In the genomic region with DNA sequence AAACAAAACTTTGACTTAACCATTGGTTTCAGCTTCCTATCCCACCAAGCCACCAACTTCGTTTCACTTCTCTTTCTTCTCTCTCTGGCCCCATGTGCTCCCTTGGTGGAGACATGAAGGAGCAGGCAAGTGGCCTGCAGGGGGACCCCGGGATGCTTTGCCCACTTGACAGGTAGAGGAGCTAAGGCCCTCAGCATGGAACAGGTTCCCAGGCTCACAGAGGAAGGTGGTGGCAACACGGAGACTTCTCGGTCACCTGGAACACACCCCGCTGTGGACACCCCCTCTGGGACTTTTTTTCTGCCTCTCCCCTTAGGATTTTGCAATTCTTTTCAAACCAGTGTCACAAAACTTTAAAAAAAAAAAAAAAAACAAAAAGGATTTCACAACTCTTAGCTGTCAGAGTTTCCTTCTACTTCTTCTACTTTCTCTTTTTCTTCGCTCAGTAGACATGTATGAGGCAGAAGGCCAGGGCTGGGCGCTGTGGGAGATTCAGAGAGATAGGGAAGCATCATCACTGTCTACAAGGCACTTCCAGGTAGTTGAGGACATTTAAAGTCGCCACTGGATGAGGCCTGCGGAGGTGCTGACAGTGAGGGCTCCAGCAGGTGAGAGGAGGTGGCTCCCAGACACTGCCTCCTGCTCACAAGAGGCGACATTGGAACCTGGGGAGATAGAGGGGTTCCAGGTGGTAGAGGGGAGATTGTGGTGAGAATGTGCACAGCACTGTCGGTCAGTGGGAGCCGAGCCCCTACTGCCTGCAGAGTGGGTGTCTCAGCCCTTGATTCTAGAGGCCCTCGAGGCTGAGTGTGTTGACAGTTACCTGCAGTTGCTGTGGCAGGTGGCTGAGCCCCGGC, we compare ENCODE assay signal across 1 cellular context.
TF ChIP-seq lines count a peak whose summit lies in the region.

No MANE protein-coding gene starts in this region.

TF ChIP-seq in HCT116, 20 proteins besides CTCF, POLR2A, EP300 and RAD21 (continued from another document):
- TF ChIP-seq, protein P1, sequence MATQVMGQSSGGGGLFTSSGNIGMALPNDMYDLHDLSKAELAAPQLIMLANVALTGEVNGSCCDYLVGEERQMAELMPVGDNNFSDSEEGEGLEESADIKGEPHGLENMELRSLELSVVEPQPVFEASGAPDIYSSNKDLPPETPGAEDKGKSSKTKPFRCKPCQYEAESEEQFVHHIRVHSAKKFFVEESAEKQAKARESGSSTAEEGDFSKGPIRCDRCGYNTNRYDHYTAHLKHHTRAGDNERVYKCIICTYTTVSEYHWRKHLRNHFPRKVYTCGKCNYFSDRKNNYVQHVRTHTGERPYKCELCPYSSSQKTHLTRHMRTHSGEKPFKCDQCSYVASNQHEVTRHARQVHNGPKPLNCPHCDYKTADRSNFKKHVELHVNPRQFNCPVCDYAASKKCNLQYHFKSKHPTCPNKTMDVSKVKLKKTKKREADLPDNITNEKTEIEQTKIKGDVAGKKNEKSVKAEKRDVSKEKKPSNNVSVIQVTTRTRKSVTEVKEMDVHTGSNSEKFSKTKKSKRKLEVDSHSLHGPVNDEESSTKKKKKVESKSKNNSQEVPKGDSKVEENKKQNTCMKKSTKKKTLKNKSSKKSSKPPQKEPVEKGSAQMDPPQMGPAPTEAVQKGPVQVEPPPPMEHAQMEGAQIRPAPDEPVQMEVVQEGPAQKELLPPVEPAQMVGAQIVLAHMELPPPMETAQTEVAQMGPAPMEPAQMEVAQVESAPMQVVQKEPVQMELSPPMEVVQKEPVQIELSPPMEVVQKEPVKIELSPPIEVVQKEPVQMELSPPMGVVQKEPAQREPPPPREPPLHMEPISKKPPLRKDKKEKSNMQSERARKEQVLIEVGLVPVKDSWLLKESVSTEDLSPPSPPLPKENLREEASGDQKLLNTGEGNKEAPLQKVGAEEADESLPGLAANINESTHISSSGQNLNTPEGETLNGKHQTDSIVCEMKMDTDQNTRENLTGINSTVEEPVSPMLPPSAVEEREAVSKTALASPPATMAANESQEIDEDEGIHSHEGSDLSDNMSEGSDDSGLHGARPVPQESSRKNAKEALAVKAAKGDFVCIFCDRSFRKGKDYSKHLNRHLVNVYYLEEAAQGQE (IDR thresholded peaks at IDR 0.05; ENCODE audit: low read depth): no peak
- TF ChIP-seq EZH2phosphoT487 (IDR thresholded peaks at IDR 0.05; ENCODE audit: borderline replicate concordance) (no peak), ZFX (IDR thresholded peaks at IDR 0.05) (no peak), EGR1 (IDR thresholded peaks at IDR 0.05; ENCODE audit: low read depth) (no peak), FOSL1 (IDR thresholded peaks at IDR 0.05; ENCODE audit: low read depth) (no peak), YY1 (IDR thresholded peaks at IDR 0.05; ENCODE audit: extremely low read depth, insufficient replicate concordance, low read depth, low read length) (no peak), JUND (IDR thresholded peaks at IDR 0.05) (no peak), TCF7L2 (IDR thresholded peaks at IDR 0.05; ENCODE audit: borderline replicate concordance, extremely low read depth, insufficient read depth, insufficient read length) (no peak), EZH2 (IDR thresholded peaks at IDR 0.05) (no peak), ZNF274 (IDR thresholded peaks at IDR 0.05; ENCODE audit: low read depth, low read length) (no peak), CEBPB (IDR thresholded peaks at IDR 0.05; ENCODE audit: low read depth) (no peak), SRF (IDR thresholded peaks at IDR 0.05; ENCODE audit: low read depth) (no peak), POLR2AphosphoS5 (IDR thresholded peaks at IDR 0.05; ENCODE audit: low read depth, low read length) (no peak)
- TF ChIP-seq, protein P2, sequence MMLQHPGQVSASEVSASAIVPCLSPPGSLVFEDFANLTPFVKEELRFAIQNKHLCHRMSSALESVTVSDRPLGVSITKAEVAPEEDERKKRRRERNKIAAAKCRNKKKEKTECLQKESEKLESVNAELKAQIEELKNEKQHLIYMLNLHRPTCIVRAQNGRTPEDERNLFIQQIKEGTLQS (IDR thresholded peaks at IDR 0.05): no peak
- TF ChIP-seq, protein P3, sequence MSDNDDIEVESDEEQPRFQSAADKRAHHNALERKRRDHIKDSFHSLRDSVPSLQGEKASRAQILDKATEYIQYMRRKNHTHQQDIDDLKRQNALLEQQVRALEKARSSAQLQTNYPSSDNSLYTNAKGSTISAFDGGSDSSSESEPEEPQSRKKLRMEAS (IDR thresholded peaks at IDR 0.05): no peak
TF ChIP-seq in HCT116: peak in this region for 0.
